19 cellular contexts compared by ENCODE assay signal in genomic region chr5:140558542-140558941, GRCh38. TPM values are rescaled to one million over a fixed set of nuclear protein-coding genes. Genes with fewer than 3 reads are reported as not detected.
A peak's percentile ranks its signal among the peaks of the same experiment; 100 is the strongest.
DNase-seq lines count a peak whose midpoint lies in the region; ATAC-seq, FAIRE-seq and TF ChIP-seq lines count a peak whose summit lies in the region.
"Had no signal": no experiment of that assay in that cellular context is flagged by ENCODE, and none has a peak within 500 bp of the region (broad histone marks: within the 10 kb centered on the region; RNA-seq: fewer than 3 reads in every experiment).

No MANE protein-coding gene starts in this region.

- POLR2A ChIA-PET in HepG2 (lab: Yijun Ruan, JAX) = interaction anchor here (0.6 to 3.3 kb wide), 4 partner anchors 11 to 222 kb away, joined by 4 to 70 read pairs (median 4); partner anchors contain the start of genes EIF4EBP3, IK and NDUFA2

- H3K4me2 ChIP-seq in HepG2 (ENCODE audit: low read depth, low read length) = no peak overlapping the region

- no peak for DNase-seq in HepG2 (ENCODE audit: low spot score)
- DNase-seq in breast epithelium (ENCODE audit: low spot score in 2 of 2) = no peak
- DNase-seq in HTR-8/SVneo (ENCODE audit: insufficient read length, low spot score) = no peak
- no peak for DNase-seq in lower lobe of right lung
- DNase-seq in stimulated activated CD4-positive, alpha-beta T cell treated with anti-CD3 and anti-CD28 coated beads, Interleukin-4, amount 100 ng/mL, for 1 hour = no peak
- no peak for DNase-seq in DMS153 (lab: John Stamatoyannopoulos, UW)
- DNase-seq: caudate nucleus; GDM1; Kasumi-1; NCI-H1436 treated with DMSO at 0.1 percent for 48 hours; NCI-H226; nephron progenitor cell; Right ventricle myocardium superior; stimulated activated CD4-positive, alpha-beta T cell treated with anti-CD3 and anti-CD28 coated beads, Interleukin-4, amount 100 ng/mL, for 4 hours had no signal

- ATAC-seq in HepG2 (no peak), lower lobe of right lung (no peak)
- ATAC-seq: activated CD4-positive, CD25-positive, alpha-beta regulatory T cell treated with anti-CD3 and anti-CD28 coated beads, Interleukin-2, amount 50 U/mL, for 24 hours had no signal

- H4K20me1 ChIP-seq in HepG2 (ENCODE audit: insufficient read depth, low read length) = no peaks in the 10 kb centered on the region

- H3K36me3 ChIP-seq in liver (ENCODE audit: control insufficient read depth in 4 of 4, insufficient read depth in 3 of 4, low read depth in 1 of 4, low read length in 3 of 4) (no peaks in the 10 kb centered on the region), HepG2 (replicated peaks in 1 of 2; ENCODE audit: control insufficient read depth in 1 of 2, insufficient read depth in 2 of 2, low read length in 2 of 2) (no peaks in the 10 kb centered on the region), breast epithelium (no peaks in the 10 kb centered on the region), neutrophil (no peaks in the 10 kb centered on the region), lower lobe of right lung (peaks cover 27% of the 10 kb centered on the region)

- 97% methylated on average over 9 of the region's 9 CpGs for WGBS in liver
- 94% methylated on average over 9 of the region's 9 CpGs for WGBS in HepG2 (ENCODE audit: low lambda C conversion rate)

- H3K9me3 ChIP-seq in liver (ENCODE audit: control insufficient read depth in 4 of 4, low read length in 3 of 4) = no peaks in the 10 kb centered on the region
- no peaks in the 10 kb centered on the region for H3K9me3 ChIP-seq in HepG2 (ENCODE audit: low read length)
- H3K9me3 ChIP-seq in breast epithelium = no peaks in the 10 kb centered on the region
- no peaks in the 10 kb centered on the region for H3K9me3 ChIP-seq in neutrophil
- no peaks in the 10 kb centered on the region for H3K9me3 ChIP-seq in lower lobe of right lung

- TF ChIP-seq RAD21 in liver (IDR thresholded peaks at IDR 0.05) (no peak), HepG2 (CRISPR knock-in tag; IDR thresholded peaks at IDR 0.05) (no peak)

- peaks cover 32% of the 10 kb centered on the region for H3K79me2 ChIP-seq in HepG2 (ENCODE audit: insufficient read depth, low read length)

- intact Hi-C loops in HepG2 (cut with micrococcal nuclease; ENCODE audit: unreplicated experiment) (loop anchor here (5.0 kb wide), 1 partner anchor 159 kb away; no protein-coding TSS in a partner anchor), breast epithelium (cut with DNase I; ENCODE audit: low total_unique reads) (loop anchor here (5.0 kb wide), 1 partner anchor 79 kb away; the partner anchor contains the start of gene TMCO6), lower lobe of right lung (cut with DNase I) (no loop called here)

- no peak for TF ChIP-seq EP300 in HepG2 (IDR thresholded peaks at IDR 0.05; ENCODE audit: low read depth in 2 of 2, low read length in 2 of 2)
- TF ChIP-seq EP300 in HepG2 (CRISPR knock-in tag; IDR thresholded peaks at IDR 0.05; ENCODE audit: borderline replicate concordance) = no peak

- in situ Hi-C loops in HepG2 (cut with HindIII; ENCODE audit: extremely low pct_ligation_motif_present, low pct_unique_long_range_greater_than_20kb) = no loop called here

- TF ChIP-seq CTCF in liver (IDR thresholded peaks at IDR 0.05; ENCODE audit: low read depth, low read length, missing input control) (no peak), HepG2 (CRISPR knock-in tag; IDR thresholded peaks at IDR 0.05) (no peak), breast epithelium (IDR thresholded peaks at IDR 0.05) (no peak), neutrophil (IDR thresholded peaks at IDR 0.05) (no peak), lower lobe of right lung (IDR thresholded peaks at IDR 0.05) (no peak)

- H3K4me3 ChIP-seq in liver (ENCODE audit: low read depth in 1 of 3, low read length in 3 of 3) (no peak overlapping the region), HepG2 (replicated peaks in 1 of 3; ENCODE audit: insufficient read depth in 1 of 3, low read depth in 2 of 3, low read length in 3 of 3) (no peak overlapping the region), breast epithelium (no peak overlapping the region), neutrophil (ENCODE audit: low read depth in 1 of 2, low read length in 1 of 2) (no peak overlapping the region), lower lobe of right lung (no peak overlapping the region)

- peaks cover 22 to 70% (median 68%) of the 10 kb centered on the region in 4 donors for H3K4me1 ChIP-seq in liver (ENCODE audit: control insufficient read depth in 4 of 4, insufficient read depth in 4 of 4, low read length in 3 of 4)
- peaks cover 39% of the 10 kb centered on the region for H3K4me1 ChIP-seq in HepG2 (ENCODE audit: insufficient read depth, low read length)
- H3K4me1 ChIP-seq in breast epithelium = peaks cover 0 to 20% of the 10 kb centered on the region in 2 donors
- peaks cover 48 to 49% of the 10 kb centered on the region in 2 experiments for H3K4me1 ChIP-seq in neutrophil (ENCODE audit: control insufficient read depth in 1 of 2, insufficient read depth in 1 of 2, low read depth in 1 of 2, low read length in 1 of 2)
- peaks cover 54% of the 10 kb centered on the region for H3K4me1 ChIP-seq in lower lobe of right lung

- H3K27me3 ChIP-seq in liver (ENCODE audit: control insufficient read depth in 4 of 4, insufficient read depth in 4 of 4, low read length in 3 of 4) (no peaks in the 10 kb centered on the region), HepG2 (ENCODE audit: control insufficient read depth in 1 of 2, insufficient read depth in 2 of 2, low read length in 2 of 2) (peaks cover 0 to under 1% of the 10 kb centered on the region in 2 experiments; a peak in 1 of 5 replicates), breast epithelium (no peaks in the 10 kb centered on the region), neutrophil (no peaks in the 10 kb centered on the region), lower lobe of right lung (ENCODE audit: low read depth) (no peaks in the 10 kb centered on the region)

- CTCF ChIA-PET in HepG2 (lab: Yijun Ruan, JAX; ENCODE audit: low intra/inter-chr PET ratio, low total read pairs) = no interaction called here

- TF ChIP-seq POLR2A in HepG2 (IDR thresholded peaks at IDR 0.05; ENCODE audit: insufficient read depth in 1 of 2, low read depth in 2 of 2, low read length in 2 of 2) (no peak), breast epithelium (IDR thresholded peaks at IDR 0.05) (no peak)

- BruUV-seq in HepG2 (replicated peaks; lab: Mats Ljungman, UMichigan) = no TSS peak

- no peak for FAIRE-seq in HepG2 (lab: Jason Lieb, UNC)
- no peak for FAIRE-seq in HTR-8/SVneo (lab: Jason Lieb, UNC)
- FAIRE-seq: frontal cortex, urothelium cell line had no signal

- peak overlapping the region; percentile 85 to 95 for H3K27ac ChIP-seq in liver (ENCODE audit: low read depth in 1 of 2, low read length in 2 of 2)
- H3K27ac ChIP-seq in HepG2 (ENCODE audit: extremely low read length, insufficient read depth, low read length) = no peak overlapping the region
- H3K27ac ChIP-seq in breast epithelium = peak overlapping the region; percentile 94 to 96
- H3K27ac ChIP-seq in neutrophil = peak overlapping the region; percentile 97
- no peak overlapping the region for H3K27ac ChIP-seq in lower lobe of right lung

- H3K9ac ChIP-seq in liver (ENCODE audit: low read depth in 1 of 2, low read length in 2 of 2) (no peak overlapping the region), HepG2 (ENCODE audit: insufficient read depth, low read depth, low read length) (no peak overlapping the region)

- no peak overlapping the region for H2AFZ ChIP-seq in HepG2 (ENCODE audit: low read length)

RNA-seq across cellular contexts. Expression of gene SRA1, which starts 1.3 kb away (rescaled TPM):
- total RNA-seq in liver (10 to 100 TPM; 12.9 to 18.7 TPM), HepG2 (2016; rRNA removed; fragmentation: Illumina TruSeq; extraction: Trizol) (32.8 and 38.1 TPM in 2 replicates), breast epithelium (10 to 100 TPM; 13.6 to 28.4 (median 24.9) TPM), lower lobe of right lung (21.4 TPM)
- polyA plus RNA-seq in liver (10 to 100 TPM; 20.9 to 41.1 TPM), HepG2 (2011; rRNA removed) (14.2 and 15.6 TPM in 2 replicates)
- 39.0 and 47.9 TPM in 2 replicates for total RNA-seq in HepG2 (2016; cell fraction: cytosol; rRNA removed; fragmentation: Illumina TruSeq; extraction: Trizol; ENCODE audit: low read depth)
- total RNA-seq in HepG2 (2016; cell fraction: insoluble cytoplasmic fraction; rRNA removed; fragmentation: Illumina TruSeq; extraction: Trizol) = 31.9 and 32.7 TPM in 2 replicates
- total RNA-seq in HepG2 (2016; cell fraction: membrane; rRNA removed; fragmentation: Illumina TruSeq; extraction: Trizol) = 39.6 and 41.8 TPM in 2 replicates
- 15.1 and 15.3 TPM in 2 replicates for total RNA-seq in HepG2 (2016; cell fraction: nucleus; rRNA removed; fragmentation: Illumina TruSeq; extraction: Trizol)
- polyA plus RNA-seq in HepG2 (2011; cell fraction: cytosol; rRNA removed) = 16.8 and 19.0 TPM in 2 replicates
- 9.8 and 10.4 TPM in 2 replicates for polyA plus RNA-seq in HepG2 (2011; cell fraction: nucleus; rRNA removed)
- 11.6 and 17.9 TPM in 2 replicates for polyA plus RNA-seq in HepG2 (2012)
- 62.2 and 65.0 TPM in 2 replicates for polyA plus RNA-seq in HepG2 (2016; cell fraction: cytosol; fragmentation: Illumina TruSeq; extraction: Trizol; ENCODE audit: low read depth)
- polyA plus RNA-seq in HepG2 (2016; cell fraction: insoluble cytoplasmic fraction; fragmentation: Illumina TruSeq; extraction: Trizol; ENCODE audit: low read depth) = 33.8 and 43.4 TPM in 2 replicates
- 38.5 and 50.1 TPM in 2 replicates for polyA plus RNA-seq in HepG2 (2016; cell fraction: membrane; fragmentation: Illumina TruSeq; extraction: Trizol; ENCODE audit: low read depth)
- 26.2 and 27.3 TPM in 2 replicates for polyA plus RNA-seq in HepG2 (2016; cell fraction: nucleus; fragmentation: Illumina TruSeq; extraction: Trizol; ENCODE audit: insufficient read depth, low read depth)
- 8.3 and 20.3 TPM in 2 replicates for polyA minus RNA-seq in HepG2 (2011; rRNA and poly(A)+ RNA removed; ENCODE audit: low replicate concordance)
- polyA minus RNA-seq in HepG2 (2011; cell fraction: cytosol; rRNA and poly(A)+ RNA removed) = 8.6 and 9.0 TPM in 2 replicates
- polyA minus RNA-seq in HepG2 (2011; cell fraction: nucleus; rRNA and poly(A)+ RNA removed) = 10.8 and 11.3 TPM in 2 replicates

RNA-seq across cellular contexts. Expression of gene APBB3, which starts 5.9 kb away (rescaled TPM):
- 10 to 100 TPM in 1 of 2 donors, 1 to 10 TPM in 1; 4.6 to 29.1 TPM for total RNA-seq in liver
- 10 to 100 TPM; 10.1 to 40.5 TPM for polyA plus RNA-seq in liver
- total RNA-seq in HepG2 (2016; rRNA removed; fragmentation: Illumina TruSeq; extraction: Trizol) = 0.22 and 0.38 TPM in 2 replicates
- not detected in 2 replicates for total RNA-seq in HepG2 (2016; cell fraction: cytosol; rRNA removed; fragmentation: Illumina TruSeq; extraction: Trizol; ENCODE audit: low read depth)
- total RNA-seq in HepG2 (2016; cell fraction: insoluble cytoplasmic fraction; rRNA removed; fragmentation: Illumina TruSeq; extraction: Trizol) = 0.24 TPM in 1 of 2 replicates, not detected in the other
- not detected in 2 replicates for total RNA-seq in HepG2 (2016; cell fraction: membrane; rRNA removed; fragmentation: Illumina TruSeq; extraction: Trizol)
- total RNA-seq in HepG2 (2016; cell fraction: nucleus; rRNA removed; fragmentation: Illumina TruSeq; extraction: Trizol) = 0.43 and 0.78 TPM in 2 replicates
- 0.78 and 1.4 TPM in 2 replicates for polyA plus RNA-seq in HepG2 (2011; rRNA removed)
- polyA plus RNA-seq in HepG2 (2011; cell fraction: cytosol; rRNA removed) = 0.17 and 0.21 TPM in 2 replicates
- polyA plus RNA-seq in HepG2 (2011; cell fraction: nucleus; rRNA removed) = 9.0 and 9.1 TPM in 2 replicates
- 0.38 and 0.51 TPM in 2 replicates for polyA plus RNA-seq in HepG2 (2012)
- not detected in 2 replicates for polyA plus RNA-seq in HepG2 (2016; cell fraction: cytosol; fragmentation: Illumina TruSeq; extraction: Trizol; ENCODE audit: low read depth)
- polyA plus RNA-seq in HepG2 (2016; cell fraction: insoluble cytoplasmic fraction; fragmentation: Illumina TruSeq; extraction: Trizol; ENCODE audit: low read depth) = not detected in 2 replicates
- not detected in 2 replicates for polyA plus RNA-seq in HepG2 (2016; cell fraction: membrane; fragmentation: Illumina TruSeq; extraction: Trizol; ENCODE audit: low read depth)
- 1.9 and 2.0 TPM in 2 replicates for polyA plus RNA-seq in HepG2 (2016; cell fraction: nucleus; fragmentation: Illumina TruSeq; extraction: Trizol; ENCODE audit: insufficient read depth, low read depth)
- 0.68 and 26.5 TPM in 2 replicates for polyA minus RNA-seq in HepG2 (2011; rRNA and poly(A)+ RNA removed; ENCODE audit: low replicate concordance)
- polyA minus RNA-seq in HepG2 (2011; cell fraction: cytosol; rRNA and poly(A)+ RNA removed) = 0.70 TPM in 1 of 2 replicates, not detected in the other
- 1.3 and 3.2 TPM in 2 replicates for polyA minus RNA-seq in HepG2 (2011; cell fraction: nucleus; rRNA and poly(A)+ RNA removed)
- total RNA-seq in breast epithelium = 10 to 100 TPM; 22.2 to 39.8 (median 35.7) TPM
- total RNA-seq in lower lobe of right lung = 25.1 TPM

RNA-seq across cellular contexts. Expression of gene SLC35A4, which starts 6.1 kb away (rescaled TPM):
- total RNA-seq in liver (10 to 100 TPM; 17.5 to 31.5 TPM), HepG2 (2016; rRNA removed; fragmentation: Illumina TruSeq; extraction: Trizol) (0.71 and 0.95 TPM in 2 replicates), breast epithelium (10 to 100 TPM; 20.3 to 30.4 (median 27.0) TPM), lower lobe of right lung (71.8 TPM)
- polyA plus RNA-seq in liver (10 to 100 TPM; 21.7 to 37.0 TPM), HepG2 (2011; rRNA removed) (4.0 and 5.0 TPM in 2 replicates)
- total RNA-seq in HepG2 (2016; cell fraction: cytosol; rRNA removed; fragmentation: Illumina TruSeq; extraction: Trizol; ENCODE audit: low read depth) = 0.18 and 0.20 TPM in 2 replicates
- 0.55 and 1.4 TPM in 2 replicates for total RNA-seq in HepG2 (2016; cell fraction: insoluble cytoplasmic fraction; rRNA removed; fragmentation: Illumina TruSeq; extraction: Trizol)
- total RNA-seq in HepG2 (2016; cell fraction: membrane; rRNA removed; fragmentation: Illumina TruSeq; extraction: Trizol) = 1.3 TPM in 2 replicates
- total RNA-seq in HepG2 (2016; cell fraction: nucleus; rRNA removed; fragmentation: Illumina TruSeq; extraction: Trizol) = 0.50 and 1.2 TPM in 2 replicates
- 2.0 and 2.4 TPM in 2 replicates for polyA plus RNA-seq in HepG2 (2011; cell fraction: cytosol; rRNA removed)
- 1.8 and 2.8 TPM in 2 replicates for polyA plus RNA-seq in HepG2 (2011; cell fraction: nucleus; rRNA removed)
- polyA plus RNA-seq in HepG2 (2012) = 1.7 and 2.1 TPM in 2 replicates
- polyA plus RNA-seq in HepG2 (2016; cell fraction: cytosol; fragmentation: Illumina TruSeq; extraction: Trizol; ENCODE audit: low read depth) = 0.37 and 0.50 TPM in 2 replicates
- 1.2 and 1.3 TPM in 2 replicates for polyA plus RNA-seq in HepG2 (2016; cell fraction: insoluble cytoplasmic fraction; fragmentation: Illumina TruSeq; extraction: Trizol; ENCODE audit: low read depth)
- polyA plus RNA-seq in HepG2 (2016; cell fraction: membrane; fragmentation: Illumina TruSeq; extraction: Trizol; ENCODE audit: low read depth) = 1.8 TPM in 2 replicates
- 1.0 and 1.4 TPM in 2 replicates for polyA plus RNA-seq in HepG2 (2016; cell fraction: nucleus; fragmentation: Illumina TruSeq; extraction: Trizol; ENCODE audit: insufficient read depth, low read depth)
- 4.2 and 169 TPM in 2 replicates for polyA minus RNA-seq in HepG2 (2011; rRNA and poly(A)+ RNA removed; ENCODE audit: low replicate concordance)
- 0.79 TPM in 2 replicates for polyA minus RNA-seq in HepG2 (2011; cell fraction: cytosol; rRNA and poly(A)+ RNA removed)
- polyA minus RNA-seq in HepG2 (2011; cell fraction: nucleus; rRNA and poly(A)+ RNA removed) = 1.0 and 1.5 TPM in 2 replicates

RNA-seq across cellular contexts. Expression of gene EIF4EBP3, which starts 11.1 kb away (rescaled TPM):
- 1 to 10 TPM; 1.4 to 1.5 TPM for total RNA-seq in liver
- polyA plus RNA-seq in liver = 10 to 100 TPM; 14.6 to 55.8 TPM
- total RNA-seq in HepG2 (2016; rRNA removed; fragmentation: Illumina TruSeq; extraction: Trizol) = 1.7 and 1.9 TPM in 2 replicates
- total RNA-seq in HepG2 (2016; cell fraction: cytosol; rRNA removed; fragmentation: Illumina TruSeq; extraction: Trizol; ENCODE audit: low read depth) = 0.91 and 1.5 TPM in 2 replicates
- total RNA-seq in HepG2 (2016; cell fraction: insoluble cytoplasmic fraction; rRNA removed; fragmentation: Illumina TruSeq; extraction: Trizol) = 0.37 and 1.7 TPM in 2 replicates
- total RNA-seq in HepG2 (2016; cell fraction: membrane; rRNA removed; fragmentation: Illumina TruSeq; extraction: Trizol) = 1.1 and 1.7 TPM in 2 replicates
- total RNA-seq in HepG2 (2016; cell fraction: nucleus; rRNA removed; fragmentation: Illumina TruSeq; extraction: Trizol) = not detected in 2 replicates
- 0.31 and 0.61 TPM in 2 replicates for polyA plus RNA-seq in HepG2 (2011; rRNA removed)
- 0.54 and 0.85 TPM in 2 replicates for polyA plus RNA-seq in HepG2 (2011; cell fraction: cytosol; rRNA removed)
- 1.5 and 2.3 TPM in 2 replicates for polyA plus RNA-seq in HepG2 (2011; cell fraction: nucleus; rRNA removed)
- 1.8 and 6.3 TPM in 2 replicates for polyA plus RNA-seq in HepG2 (2012)
- 1.5 TPM in 2 replicates for polyA plus RNA-seq in HepG2 (2016; cell fraction: cytosol; fragmentation: Illumina TruSeq; extraction: Trizol; ENCODE audit: low read depth)
- polyA plus RNA-seq in HepG2 (2016; cell fraction: insoluble cytoplasmic fraction; fragmentation: Illumina TruSeq; extraction: Trizol; ENCODE audit: low read depth) = 0.44 and 2.1 TPM in 2 replicates
- 2.5 and 3.0 TPM in 2 replicates for polyA plus RNA-seq in HepG2 (2016; cell fraction: membrane; fragmentation: Illumina TruSeq; extraction: Trizol; ENCODE audit: low read depth)
- 9.1 and 9.5 TPM in 2 replicates for polyA plus RNA-seq in HepG2 (2016; cell fraction: nucleus; fragmentation: Illumina TruSeq; extraction: Trizol; ENCODE audit: insufficient read depth, low read depth)
- polyA minus RNA-seq in HepG2 (2011; rRNA and poly(A)+ RNA removed; ENCODE audit: low replicate concordance) = 2.0 TPM in 1 of 2 replicates, not detected in the other
- 1.1 and 1.2 TPM in 2 replicates for polyA minus RNA-seq in HepG2 (2011; cell fraction: cytosol; rRNA and poly(A)+ RNA removed)
- polyA minus RNA-seq in HepG2 (2011; cell fraction: nucleus; rRNA and poly(A)+ RNA removed) = not detected in 2 replicates
- total RNA-seq in breast epithelium = 10 to 100 TPM; 18.0 to 38.1 (median 24.9) TPM
- 19.3 TPM for total RNA-seq in lower lobe of right lung
- total RNA-seq: frontal cortex had no signal

Comparison
In these comparisons a context has a peak if more than half of its experiments do, and no peak if none do; other contexts are left out.
1. H3K27ac ChIP-seq: peak in liver (2 of 2), breast epithelium (2 of 2) and neutrophil (single experiment); none in HepG2 (single experiment) and lower lobe of right lung (single experiment).
2. RNA of gene SLC35A4, which starts 6.1 kb away (total RNA-seq): 71.8 TPM in lower lobe of right lung (single experiment), 17.5 to 31.5 TPM in liver and 20.3 to 30.4 TPM in breast epithelium; 0.18 to 1.4 TPM in HepG2; every median in the first group is over 4 times any median in the second.